In the genomic region with DNA sequence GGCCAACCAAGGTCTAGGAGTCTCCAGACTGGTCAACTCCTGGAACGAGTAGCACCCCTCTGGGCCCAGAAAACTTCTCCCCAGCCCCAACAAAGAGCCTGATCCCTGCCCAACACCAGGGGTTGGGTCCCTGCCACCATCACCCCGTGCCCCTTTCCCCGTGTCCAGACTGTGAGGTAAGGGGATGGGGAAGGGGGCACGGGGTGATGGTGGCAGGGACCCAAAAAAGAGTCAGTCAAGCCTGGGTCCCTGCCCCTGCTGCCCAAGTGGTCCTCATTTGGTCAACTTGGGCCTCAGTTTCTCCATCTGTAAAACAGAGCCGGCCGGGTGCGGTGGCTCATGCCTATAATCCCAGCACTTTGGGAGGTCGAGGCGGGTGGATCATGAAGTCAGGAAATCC, we compare ENCODE assay signal across 1 cellular context.
TF ChIP-seq lines count a peak whose summit lies in the region.

No MANE protein-coding gene starts in this region.

TF ChIP-seq in GM23338, 12 proteins besides CTCF, POLR2A, EP300 and RAD21 (continued from another document):
- TF ChIP-seq, protein P1, sequence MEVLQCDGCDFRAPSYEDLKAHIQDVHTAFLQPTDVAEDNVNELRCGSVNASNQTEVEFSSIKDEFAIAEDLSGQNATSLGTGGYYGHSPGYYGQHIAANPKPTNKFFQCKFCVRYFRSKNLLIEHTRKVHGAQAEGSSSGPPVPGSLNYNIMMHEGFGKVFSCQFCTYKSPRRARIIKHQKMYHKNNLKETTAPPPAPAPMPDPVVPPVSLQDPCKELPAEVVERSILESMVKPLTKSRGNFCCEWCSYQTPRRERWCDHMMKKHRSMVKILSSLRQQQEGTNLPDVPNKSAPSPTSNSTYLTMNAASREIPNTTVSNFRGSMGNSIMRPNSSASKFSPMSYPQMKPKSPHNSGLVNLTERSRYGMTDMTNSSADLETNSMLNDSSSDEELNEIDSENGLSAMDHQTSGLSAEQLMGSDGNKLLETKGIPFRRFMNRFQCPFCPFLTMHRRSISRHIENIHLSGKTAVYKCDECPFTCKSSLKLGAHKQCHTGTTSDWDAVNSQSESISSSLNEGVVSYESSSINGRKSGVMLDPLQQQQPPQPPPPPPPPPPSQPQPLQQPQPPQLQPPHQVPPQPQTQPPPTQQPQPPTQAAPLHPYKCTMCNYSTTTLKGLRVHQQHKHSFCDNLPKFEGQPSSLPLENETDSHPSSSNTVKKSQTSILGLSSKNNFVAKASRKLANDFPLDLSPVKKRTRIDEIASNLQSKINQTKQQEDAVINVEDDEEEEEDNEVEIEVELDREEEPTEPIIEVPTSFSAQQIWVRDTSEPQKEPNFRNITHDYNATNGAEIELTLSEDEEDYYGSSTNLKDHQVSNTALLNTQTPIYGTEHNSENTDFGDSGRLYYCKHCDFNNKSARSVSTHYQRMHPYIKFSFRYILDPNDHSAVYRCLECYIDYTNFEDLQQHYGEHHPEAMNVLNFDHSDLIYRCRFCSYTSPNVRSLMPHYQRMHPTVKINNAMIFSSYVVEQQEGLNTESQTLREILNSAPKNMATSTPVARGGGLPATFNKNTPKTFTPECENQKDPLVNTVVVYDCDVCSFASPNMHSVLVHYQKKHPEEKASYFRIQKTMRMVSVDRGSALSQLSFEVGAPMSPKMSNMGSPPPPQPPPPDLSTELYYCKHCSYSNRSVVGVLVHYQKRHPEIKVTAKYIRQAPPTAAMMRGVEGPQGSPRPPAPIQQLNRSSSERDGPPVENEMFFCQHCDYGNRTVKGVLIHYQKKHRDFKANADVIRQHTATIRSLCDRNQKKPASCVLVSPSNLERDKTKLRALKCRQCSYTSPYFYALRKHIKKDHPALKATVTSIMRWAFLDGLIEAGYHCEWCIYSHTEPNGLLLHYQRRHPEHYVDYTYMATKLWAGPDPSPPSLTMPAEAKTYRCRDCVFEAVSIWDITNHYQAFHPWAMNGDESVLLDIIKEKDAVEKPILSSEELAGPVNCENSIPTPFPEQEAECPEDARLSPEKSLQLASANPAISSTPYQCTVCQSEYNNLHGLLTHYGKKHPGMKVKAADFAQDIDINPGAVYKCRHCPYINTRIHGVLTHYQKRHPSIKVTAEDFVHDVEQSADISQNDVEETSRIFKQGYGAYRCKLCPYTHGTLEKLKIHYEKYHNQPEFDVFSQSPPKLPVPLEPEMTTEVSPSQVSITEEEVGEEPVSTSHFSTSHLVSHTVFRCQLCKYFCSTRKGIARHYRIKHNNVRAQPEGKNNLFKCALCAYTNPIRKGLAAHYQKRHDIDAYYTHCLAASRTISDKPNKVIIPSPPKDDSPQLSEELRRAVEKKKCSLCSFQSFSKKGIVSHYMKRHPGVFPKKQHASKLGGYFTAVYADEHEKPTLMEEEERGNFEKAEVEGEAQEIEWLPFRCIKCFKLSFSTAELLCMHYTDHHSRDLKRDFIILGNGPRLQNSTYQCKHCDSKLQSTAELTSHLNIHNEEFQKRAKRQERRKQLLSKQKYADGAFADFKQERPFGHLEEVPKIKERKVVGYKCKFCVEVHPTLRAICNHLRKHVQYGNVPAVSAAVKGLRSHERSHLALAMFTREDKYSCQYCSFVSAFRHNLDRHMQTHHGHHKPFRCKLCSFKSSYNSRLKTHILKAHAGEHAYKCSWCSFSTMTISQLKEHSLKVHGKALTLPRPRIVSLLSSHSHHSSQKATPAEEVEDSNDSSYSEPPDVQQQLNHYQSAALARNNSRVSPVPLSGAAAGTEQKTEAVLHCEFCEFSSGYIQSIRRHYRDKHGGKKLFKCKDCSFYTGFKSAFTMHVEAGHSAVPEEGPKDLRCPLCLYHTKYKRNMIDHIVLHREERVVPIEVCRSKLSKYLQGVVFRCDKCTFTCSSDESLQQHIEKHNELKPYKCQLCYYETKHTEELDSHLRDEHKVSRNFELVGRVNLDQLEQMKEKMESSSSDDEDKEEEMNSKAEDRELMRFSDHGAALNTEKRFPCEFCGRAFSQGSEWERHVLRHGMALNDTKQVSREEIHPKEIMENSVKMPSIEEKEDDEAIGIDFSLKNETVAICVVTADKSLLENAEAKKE (CRISPR knock-in tag; IDR thresholded peaks at IDR 0.05), result no peak
- TF ChIP-seq, protein P2, sequence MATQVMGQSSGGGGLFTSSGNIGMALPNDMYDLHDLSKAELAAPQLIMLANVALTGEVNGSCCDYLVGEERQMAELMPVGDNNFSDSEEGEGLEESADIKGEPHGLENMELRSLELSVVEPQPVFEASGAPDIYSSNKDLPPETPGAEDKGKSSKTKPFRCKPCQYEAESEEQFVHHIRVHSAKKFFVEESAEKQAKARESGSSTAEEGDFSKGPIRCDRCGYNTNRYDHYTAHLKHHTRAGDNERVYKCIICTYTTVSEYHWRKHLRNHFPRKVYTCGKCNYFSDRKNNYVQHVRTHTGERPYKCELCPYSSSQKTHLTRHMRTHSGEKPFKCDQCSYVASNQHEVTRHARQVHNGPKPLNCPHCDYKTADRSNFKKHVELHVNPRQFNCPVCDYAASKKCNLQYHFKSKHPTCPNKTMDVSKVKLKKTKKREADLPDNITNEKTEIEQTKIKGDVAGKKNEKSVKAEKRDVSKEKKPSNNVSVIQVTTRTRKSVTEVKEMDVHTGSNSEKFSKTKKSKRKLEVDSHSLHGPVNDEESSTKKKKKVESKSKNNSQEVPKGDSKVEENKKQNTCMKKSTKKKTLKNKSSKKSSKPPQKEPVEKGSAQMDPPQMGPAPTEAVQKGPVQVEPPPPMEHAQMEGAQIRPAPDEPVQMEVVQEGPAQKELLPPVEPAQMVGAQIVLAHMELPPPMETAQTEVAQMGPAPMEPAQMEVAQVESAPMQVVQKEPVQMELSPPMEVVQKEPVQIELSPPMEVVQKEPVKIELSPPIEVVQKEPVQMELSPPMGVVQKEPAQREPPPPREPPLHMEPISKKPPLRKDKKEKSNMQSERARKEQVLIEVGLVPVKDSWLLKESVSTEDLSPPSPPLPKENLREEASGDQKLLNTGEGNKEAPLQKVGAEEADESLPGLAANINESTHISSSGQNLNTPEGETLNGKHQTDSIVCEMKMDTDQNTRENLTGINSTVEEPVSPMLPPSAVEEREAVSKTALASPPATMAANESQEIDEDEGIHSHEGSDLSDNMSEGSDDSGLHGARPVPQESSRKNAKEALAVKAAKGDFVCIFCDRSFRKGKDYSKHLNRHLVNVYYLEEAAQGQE (IDR thresholded peaks at IDR 0.05; ENCODE audit: unreplicated experiment), result no peak
- TF ChIP-seq EZH2phosphoT487 (IDR thresholded peaks at IDR 0.05; ENCODE audit: unreplicated experiment), result no peak
